ENCODE assay signal across 8 cellular contexts in the genomic region with DNA sequence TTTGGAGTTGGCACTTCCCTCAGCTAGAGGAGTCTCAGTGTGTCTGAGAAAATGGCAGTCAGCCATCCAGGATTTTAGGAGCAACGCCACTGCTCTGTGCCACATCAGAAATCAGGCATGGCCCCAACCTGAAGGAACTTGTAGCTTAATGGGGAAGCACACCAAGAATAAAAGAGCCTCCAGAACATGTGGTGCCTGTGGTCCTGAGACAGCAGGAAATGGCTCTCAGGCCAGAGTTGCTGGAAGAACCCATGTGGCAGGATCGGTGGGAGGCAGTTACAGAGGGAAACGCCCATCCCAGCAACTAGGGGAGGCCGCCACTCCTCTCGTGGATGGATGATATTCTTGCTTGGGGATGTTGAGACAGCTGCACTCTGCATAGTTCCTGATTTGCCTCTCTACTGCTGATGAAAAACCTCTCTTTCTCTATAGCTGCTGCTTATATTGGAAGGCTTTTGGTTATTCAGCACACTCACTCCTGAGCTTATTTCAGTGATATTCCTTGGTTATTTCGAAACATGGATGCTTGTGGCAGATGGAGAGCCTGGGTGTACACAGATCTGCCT. TPM values are rescaled to one million over a fixed set of nuclear protein-coding genes. Genes with fewer than 3 reads are reported as not detected.
DNase-seq lines count a peak whose midpoint lies in the region; TF ChIP-seq lines count a peak whose summit lies in the region.
"Had no signal": no experiment of that assay in that cellular context is flagged by ENCODE, and none has a peak within 500 bp of the region (broad histone marks: within the 10 kb centered on the region; RNA-seq: fewer than 3 reads in every experiment).

No MANE protein-coding gene starts in this region.

- H3K36me3 ChIP-seq in MG63 (peaks cover 37% of the 10 kb centered on the region), WERI-Rb-1 (peaks cover 82% of the 10 kb centered on the region)

- H3K4me3 ChIP-seq in fibroblast of the aortic adventitia (ENCODE audit: low read depth, low read length) (no peak overlapping the region), MG63 (no peak overlapping the region), WERI-Rb-1 (ENCODE audit: low read depth, low read length) (no peak overlapping the region)
- H3K4me3 ChIP-seq: stomach had no signal

- no peak for TF ChIP-seq CTCF in fibroblast of the aortic adventitia (IDR thresholded peaks at IDR 0.05; ENCODE audit: insufficient read depth, low read length)
- no peak for TF ChIP-seq CTCF in WERI-Rb-1 (IDR thresholded peaks at IDR 0.05; ENCODE audit: low read depth, low read length)

- H3K9me3 ChIP-seq in MG63 = no peaks in the 10 kb centered on the region
- H3K9me3 ChIP-seq in WERI-Rb-1 (ENCODE audit: severe bottlenecking) = no peaks in the 10 kb centered on the region
- H3K9me3 ChIP-seq: stomach had no signal

- DNase-seq in GM04503 (ENCODE audit: low read depth) = peak; percentile 37
- peak; percentile 12 for DNase-seq in NCI-H69 (lab: John Stamatoyannopoulos, UW)
- DNase-seq in fibroblast of the aortic adventitia (ENCODE audit: low read depth) = peak; percentile 42
- DNase-seq in putamen (ENCODE audit: low spot score) = peak; percentile 34
- DNase-seq in MG63 = no peak
- DNase-seq in WERI-Rb-1 = no peak
- DNase-seq in DMS153 (lab: John Stamatoyannopoulos, UW) = no peak
- DNase-seq: stomach had no signal

- H3K27me3 ChIP-seq in MG63 (no peaks in the 10 kb centered on the region), WERI-Rb-1 (ENCODE audit: insufficient read depth, low read depth, severe bottlenecking) (no peaks in the 10 kb centered on the region)
- H3K27me3 ChIP-seq: stomach had no signal

- H3K27ac ChIP-seq in WERI-Rb-1 = no peak overlapping the region

RNA-seq across cellular contexts. Expression of a gene that starts 52.5 kb away (rescaled TPM):
- total RNA-seq in fibroblast of the aortic adventitia (ENCODE audit: low replicate concordance) = 2.3 and 2.8 TPM in 2 replicates
- 8.9 and 9.3 TPM in 2 replicates for total RNA-seq in MG63 (2014; rRNA removed; shearing (Covaris generic); ENCODE audit: low replicate concordance)

Comparison
In these comparisons a context has a peak if more than half of its experiments do, and no peak if none do; other contexts are left out.
1. DNase-seq: peak in GM04503 (single experiment), NCI-H69 (single experiment), fibroblast of the aortic adventitia (single experiment) and putamen (single experiment); none in MG63 (single experiment), WERI-Rb-1 (single experiment) and DMS153 (single experiment).